ENCODE assay signal across 17 cellular contexts in genomic region chr1:24500448-24501048, GRCh38. TPM values are rescaled to one million over a fixed set of nuclear protein-coding genes. Genes with fewer than 3 reads are reported as not detected.
DNase-seq lines count a peak whose midpoint lies in the region; ATAC-seq, FAIRE-seq and TF ChIP-seq lines count a peak whose summit lies in the region.
"Had no signal": no experiment of that assay in that cellular context is flagged by ENCODE, and none has a peak within 500 bp of the region (broad histone marks: within the 10 kb centered on the region; RNA-seq: fewer than 3 reads in every experiment).

No MANE protein-coding gene starts in this region.

- H3K36me3 ChIP-seq in naive thymus-derived CD4-positive, alpha-beta T cell (ENCODE audit: control insufficient read depth in 2 of 3, insufficient read depth in 3 of 3, low read length in 3 of 3), result no peaks in the 10 kb centered on the region

- H3K36me3 Mint-ChIP-seq in activated CD4-positive, alpha-beta T cell treated with anti-CD3 and anti-CD28 coated beads for 36 hours (ENCODE audit: low read depth), result peaks cover 14% of the 10 kb centered on the region
- H3K36me3 Mint-ChIP-seq in activated CD8-positive, alpha-beta T cell treated with anti-CD3 and anti-CD28 coated beads, Interleukin-2, amount 10 ng/mL, durations not matched to agents 7 days and 5 days (ENCODE audit: low read depth), result peaks cover 28% of the 10 kb centered on the region
- H3K36me3 Mint-ChIP-seq in naive thymus-derived CD4-positive, alpha-beta T cell, result peaks cover 0 to 35% (median 23%) of the 10 kb centered on the region in 5 donors
- H3K36me3 Mint-ChIP-seq: WTC11 had no signal

- peaks cover 27 to 35% of the 10 kb centered on the region in 2 donors for H3K4me1 ChIP-seq in naive thymus-derived CD4-positive, alpha-beta T cell (ENCODE audit: control insufficient read depth in 2 of 2, insufficient read depth in 2 of 2, low read length in 2 of 2)
- H3K4me1 ChIP-seq: parathyroid adenoma had no signal

- H3K27ac ChIP-seq in HL-60 (replicated peaks), result peak overlapping the region; percentile 89
- H3K27ac ChIP-seq in naive thymus-derived CD4-positive, alpha-beta T cell (ENCODE audit: low read depth, low read length), result peak overlapping the region; percentile 99
- H3K27ac ChIP-seq: parathyroid adenoma, RWPE1 had no signal

- no peak for DNase-seq in activated CD4-positive, alpha-beta T cell treated with anti-CD3 and anti-CD28 coated beads for 36 hours
- DNase-seq in activated CD4-positive, alpha-beta T cell treated with anti-CD3 and anti-CD28 coated beads for 1 hour, result no peak
- DNase-seq in HL-60 (ENCODE audit: low read depth in 1 of 2, low spot score in 1 of 2) (no peak), iPS-NIHi11 (ENCODE audit: low spot score) (no peak), urothelium cell line (ENCODE audit: low spot score) (no peak)
- DNase-seq in activated CD8-positive, alpha-beta T cell treated with anti-CD3 and anti-CD28 coated beads, Interleukin-2, amount 10 ng/mL, durations not matched to agents 7 days and 5 days, result no peak
- DNase-seq in naive thymus-derived CD4-positive, alpha-beta T cell, result no peak
- DNase-seq: activated T-cell treated with anti-CD3 and anti-CD28 coated beads, Interleukin-2, amount 50 U/mL, for 48 hours; cortex of kidney; left ventricle myocardium superior; NCI-H1105 treated with DMSO at 0.1 percent for 48 hours; stimulated activated CD4-positive, alpha-beta T cell treated with anti-CD3 and anti-CD28 coated beads, Interleukin-4, amount 100 ng/mL, for 24 hours had no signal

- no peaks in the 10 kb centered on the region for H3K9me3 Mint-ChIP-seq in activated CD4-positive, alpha-beta T cell treated with anti-CD3 and anti-CD28 coated beads for 36 hours (ENCODE audit: low read depth)
- no peaks in the 10 kb centered on the region for H3K9me3 Mint-ChIP-seq in activated CD8-positive, alpha-beta T cell treated with anti-CD3 and anti-CD28 coated beads, Interleukin-2, amount 10 ng/mL, durations not matched to agents 7 days and 5 days (ENCODE audit: insufficient read depth)
- peaks cover 0 to 8% (median 0%) of the 10 kb centered on the region in 11 donors for H3K9me3 Mint-ChIP-seq in naive thymus-derived CD4-positive, alpha-beta T cell
- H3K9me3 Mint-ChIP-seq: WTC11 had no signal

- H3K4me3 Mint-ChIP-seq in activated CD4-positive, alpha-beta T cell treated with anti-CD3 and anti-CD28 coated beads for 36 hours, result no peak overlapping the region
- H3K4me3 Mint-ChIP-seq in activated CD8-positive, alpha-beta T cell treated with anti-CD3 and anti-CD28 coated beads, Interleukin-2, amount 10 ng/mL, durations not matched to agents 7 days and 5 days, result peak overlapping the region; percentile 76
- peak overlapping the region; percentile 72 to 93 (median 89) for H3K4me3 Mint-ChIP-seq in naive thymus-derived CD4-positive, alpha-beta T cell

- peaks cover 39% of the 10 kb centered on the region for H3K4me1 Mint-ChIP-seq in activated CD4-positive, alpha-beta T cell treated with anti-CD3 and anti-CD28 coated beads for 36 hours
- H3K4me1 Mint-ChIP-seq in activated CD8-positive, alpha-beta T cell treated with anti-CD3 and anti-CD28 coated beads, Interleukin-2, amount 10 ng/mL, durations not matched to agents 7 days and 5 days (ENCODE audit: low read depth), result peaks cover 46% of the 10 kb centered on the region
- H3K4me1 Mint-ChIP-seq in naive thymus-derived CD4-positive, alpha-beta T cell, result peaks cover 34 to 58% (median 48%) of the 10 kb centered on the region in 7 donors

- POLR2A ChIA-PET in activated CD4-positive, alpha-beta T cell treated with anti-CD3 and anti-CD28 coated beads for 36 hours (lab: Charles Lee), result interaction anchor here (1.3 kb wide), 2 partner anchors 10 to 14 kb away, joined by 3 to 5 read pairs; no protein-coding TSS in a partner anchor
- POLR2A ChIA-PET in activated CD8-positive, alpha-beta T cell treated with anti-CD3 and anti-CD28 coated beads, Interleukin-2, amount 10 ng/mL, durations not matched to agents 7 days and 5 days (lab: Charles Lee), result interaction anchor here (0.6 to 6.3 kb wide), 5 partner anchors 9 to 1156 kb away, joined by 3 to 126 read pairs (median 61); partner anchors contain the start of gene NIPAL3
- POLR2A ChIA-PET in naive thymus-derived CD4-positive, alpha-beta T cell (lab: Charles Lee), result interaction anchor here (0.7 to 27.5 kb wide), 7 partner anchors 13 to 489 kb away, joined by 5 to 929 read pairs (median 64); partner anchors contain the start of genes NIPAL3 and STPG1

- no peak for FAIRE-seq in urothelium cell line (lab: Jason Lieb, UNC)

- ATAC-seq in activated CD4-positive, alpha-beta T cell treated with anti-CD3 and anti-CD28 coated beads for 36 hours, result no peak
- ATAC-seq in activated CD8-positive, alpha-beta T cell treated with anti-CD3 and anti-CD28 coated beads, Interleukin-2, amount 10 ng/mL, durations not matched to agents 7 days and 5 days, result no peak
- ATAC-seq in naive thymus-derived CD4-positive, alpha-beta T cell, result no peak
- no peak for ATAC-seq in HG02884 (IDR thresholded peaks at IDR 0.05; ENCODE audit: unreplicated experiment)
- ATAC-seq: left ventricle myocardium superior, WTC11 had no signal

- peak overlapping the region; percentile 89 for H3K27ac Mint-ChIP-seq in activated CD4-positive, alpha-beta T cell treated with anti-CD3 and anti-CD28 coated beads for 36 hours
- H3K27ac Mint-ChIP-seq in activated CD8-positive, alpha-beta T cell treated with anti-CD3 and anti-CD28 coated beads, Interleukin-2, amount 10 ng/mL, durations not matched to agents 7 days and 5 days, result peak overlapping the region; percentile 92
- H3K27ac Mint-ChIP-seq in naive thymus-derived CD4-positive, alpha-beta T cell, result peak overlapping the region; percentile 92 to 99 (median 95)

- no peaks in the 10 kb centered on the region for H3K9me3 ChIP-seq in naive thymus-derived CD4-positive, alpha-beta T cell (ENCODE audit: control insufficient read depth in 2 of 3, low read length in 3 of 3)

- H3K27me3 Mint-ChIP-seq in activated CD4-positive, alpha-beta T cell treated with anti-CD3 and anti-CD28 coated beads for 36 hours, result no peaks in the 10 kb centered on the region
- no peaks in the 10 kb centered on the region for H3K27me3 Mint-ChIP-seq in activated CD8-positive, alpha-beta T cell treated with anti-CD3 and anti-CD28 coated beads, Interleukin-2, amount 10 ng/mL, durations not matched to agents 7 days and 5 days (ENCODE audit: low read depth)
- H3K27me3 Mint-ChIP-seq in naive thymus-derived CD4-positive, alpha-beta T cell, result peaks cover 0 to 9% (median 0%) of the 10 kb centered on the region in 5 donors

- H3K27me3 ChIP-seq in HL-60 (ENCODE audit: insufficient read depth, poor library complexity, severe bottlenecking), result no peaks in the 10 kb centered on the region
- no peaks in the 10 kb centered on the region for H3K27me3 ChIP-seq in naive thymus-derived CD4-positive, alpha-beta T cell (ENCODE audit: control insufficient read depth in 2 of 2, insufficient read depth in 2 of 2, low read length in 2 of 2)

- intact Hi-C loops in activated CD4-positive, alpha-beta T cell treated with anti-CD3 and anti-CD28 coated beads for 36 hours (cut with DNase I, micrococcal nuclease), result loop anchor here (1.0 to 10.0 kb wide), 2 partner anchors 12 to 134 kb away; no protein-coding TSS in a partner anchor
- intact Hi-C loops in naive thymus-derived CD4-positive, alpha-beta T cell (cut with micrococcal nuclease), result loop anchor here (1.0 to 10.0 kb wide), 9 partner anchors 8 to 932 kb away; partner anchors contain the start of genes CLIC4 (in 1 of the 2), MACO1 (in 1 of the 2), PNRC2 (in 1 of the 2) and RSRP1 (in 1 of the 2)

- CTCF ChIA-PET in activated CD4-positive, alpha-beta T cell treated with anti-CD3 and anti-CD28 coated beads for 36 hours (lab: Charles Lee), result interaction anchor here (0.6 to 4.1 kb wide), 6 partner anchors 9 to 693 kb away, joined by 3 to 27 read pairs (median 4); partner anchors contain the start of gene NIPAL3
- CTCF ChIA-PET in activated CD8-positive, alpha-beta T cell treated with anti-CD3 and anti-CD28 coated beads, Interleukin-2, amount 10 ng/mL, durations not matched to agents 7 days and 5 days (lab: Charles Lee), result interaction anchor here (2.2 to 11.2 kb wide), 3 partner anchors 11 to 85 kb away, joined by 15 to 138 read pairs (median 107); partner anchors contain the start of genes NIPAL3 and STPG1
- CTCF ChIA-PET in naive thymus-derived CD4-positive, alpha-beta T cell (lab: Charles Lee), result interaction anchor here (0.8 to 4.9 kb wide), 4 partner anchors 13 to 124 kb away, joined by 3 to 44 read pairs (median 21); no protein-coding TSS in a partner anchor

- H3K4me3 ChIP-seq in HL-60 (replicated peaks; ENCODE audit: insufficient read depth, low read length), result no peak overlapping the region
- no peak overlapping the region for H3K4me3 ChIP-seq in naive thymus-derived CD4-positive, alpha-beta T cell (ENCODE audit: low read length)

- TF ChIP-seq CTCF in HL-60 (IDR thresholded peaks at IDR 0.05; ENCODE audit: insufficient read depth, low read length), result no peak

RNA-seq across cellular contexts. Expression of gene RCAN3, which starts 2.1 kb away (rescaled TPM):
- total RNA-seq in activated CD4-positive, alpha-beta T cell treated with anti-CD3 and anti-CD28 coated beads for 36 hours, result 10 to 100 TPM; 62.3 to 67.5 TPM
- 10 to 100 TPM; 63.7 to 65.6 TPM for total RNA-seq in activated CD8-positive, alpha-beta T cell treated with anti-CD3 and anti-CD28 coated beads, Interleukin-2, amount 10 ng/mL, durations not matched to agents 7 days and 5 days
- 100 to 1,000 TPM in 4 of 5 experiments, 10 to 100 TPM in 1; 68.5 to 247 (median 183) TPM for total RNA-seq in naive thymus-derived CD4-positive, alpha-beta T cell
- polyA plus RNA-seq in naive thymus-derived CD4-positive, alpha-beta T cell, result 100 to 1,000 TPM; 171 to 179 TPM

RNA-seq across cellular contexts. Expression of gene NCMAP, which starts 55.3 kb away (rescaled TPM):
- total RNA-seq in activated CD4-positive, alpha-beta T cell treated with anti-CD3 and anti-CD28 coated beads for 36 hours, result under 1 TPM in 1 of 2 experiments, not detected in 1; 0.05 TPM
- total RNA-seq in activated CD8-positive, alpha-beta T cell treated with anti-CD3 and anti-CD28 coated beads, Interleukin-2, amount 10 ng/mL, durations not matched to agents 7 days and 5 days, result under 1 TPM in 1 of 2 experiments, not detected in 1; 0.05 TPM
- under 1 TPM in 1 of 5 experiments, not detected in 4; 0.13 TPM for total RNA-seq in naive thymus-derived CD4-positive, alpha-beta T cell
- under 1 TPM; 0.10 to 0.12 TPM for polyA plus RNA-seq in naive thymus-derived CD4-positive, alpha-beta T cell
- total RNA-seq: A172 had no signal
